ENCODE assay signal across 3 cellular contexts in the genomic region with DNA sequence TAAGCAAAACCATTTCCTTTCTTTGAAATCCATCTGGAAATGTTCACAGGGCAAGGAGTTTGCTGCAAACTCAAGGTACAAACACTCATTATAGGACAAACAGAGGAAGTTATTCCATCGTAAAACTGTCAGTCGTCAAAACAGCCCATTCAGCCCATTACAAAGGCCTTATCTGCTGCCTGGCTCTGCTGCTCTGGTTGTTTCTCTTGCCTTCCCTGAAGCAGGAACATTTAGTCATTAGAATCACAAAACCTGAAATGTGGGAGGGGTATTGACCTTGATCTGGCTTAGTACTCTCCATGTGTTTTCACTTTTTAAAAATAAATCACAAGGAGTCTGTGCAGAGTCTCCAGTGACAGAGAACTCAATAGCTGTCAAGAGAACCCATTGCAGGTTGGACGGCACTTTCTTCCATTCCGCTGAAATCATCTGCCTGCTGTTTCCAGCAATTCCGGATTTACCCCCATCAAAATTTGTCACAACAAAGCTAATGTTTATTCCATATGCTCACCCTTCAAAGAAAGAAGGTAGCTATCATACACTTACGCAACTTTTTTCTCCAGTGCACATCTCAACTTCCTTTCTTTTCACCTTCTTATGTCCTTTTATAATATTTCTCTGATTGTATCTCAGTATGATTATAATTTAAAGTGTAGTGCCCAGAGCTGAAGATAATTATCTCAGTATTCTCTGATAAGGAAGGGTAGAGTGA.
TF ChIP-seq lines count a peak whose summit lies in the region.

No MANE protein-coding gene starts in this region.

TF ChIP-seq in HEK293, 187 proteins besides CTCF, POLR2A, EP300 and RAD21 (continues in another document):
- TF ChIP-seq PRDM1 (tag by site-specific recombination; IDR thresholded peaks at IDR 0.05) = 0 out of 2 replicates have a peak, but pooled peaks have one; percentile 9
- TF ChIP-seq, protein P1, sequence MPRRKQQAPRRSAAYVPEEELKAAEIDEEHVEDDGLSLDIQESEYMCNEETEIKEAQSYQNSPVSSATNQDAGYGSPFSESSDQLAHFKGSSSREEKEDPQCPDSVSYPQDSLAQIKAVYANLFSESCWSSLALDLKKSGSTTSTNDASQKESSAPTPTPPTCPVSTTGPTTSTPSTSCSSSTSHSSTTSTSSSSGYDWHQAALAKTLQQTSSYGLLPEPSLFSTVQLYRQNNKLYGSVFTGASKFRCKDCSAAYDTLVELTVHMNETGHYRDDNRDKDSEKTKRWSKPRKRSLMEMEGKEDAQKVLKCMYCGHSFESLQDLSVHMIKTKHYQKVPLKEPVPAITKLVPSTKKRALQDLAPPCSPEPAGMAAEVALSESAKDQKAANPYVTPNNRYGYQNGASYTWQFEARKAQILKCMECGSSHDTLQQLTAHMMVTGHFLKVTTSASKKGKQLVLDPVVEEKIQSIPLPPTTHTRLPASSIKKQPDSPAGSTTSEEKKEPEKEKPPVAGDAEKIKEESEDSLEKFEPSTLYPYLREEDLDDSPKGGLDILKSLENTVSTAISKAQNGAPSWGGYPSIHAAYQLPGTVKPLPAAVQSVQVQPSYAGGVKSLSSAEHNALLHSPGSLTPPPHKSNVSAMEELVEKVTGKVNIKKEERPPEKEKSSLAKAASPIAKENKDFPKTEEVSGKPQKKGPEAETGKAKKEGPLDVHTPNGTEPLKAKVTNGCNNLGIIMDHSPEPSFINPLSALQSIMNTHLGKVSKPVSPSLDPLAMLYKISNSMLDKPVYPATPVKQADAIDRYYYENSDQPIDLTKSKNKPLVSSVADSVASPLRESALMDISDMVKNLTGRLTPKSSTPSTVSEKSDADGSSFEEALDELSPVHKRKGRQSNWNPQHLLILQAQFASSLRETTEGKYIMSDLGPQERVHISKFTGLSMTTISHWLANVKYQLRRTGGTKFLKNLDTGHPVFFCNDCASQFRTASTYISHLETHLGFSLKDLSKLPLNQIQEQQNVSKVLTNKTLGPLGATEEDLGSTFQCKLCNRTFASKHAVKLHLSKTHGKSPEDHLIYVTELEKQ (tag by site-specific recombination; IDR thresholded peaks at IDR 0.05; ENCODE audit: borderline replicate concordance) = no peak
- TF ChIP-seq, protein P2, sequence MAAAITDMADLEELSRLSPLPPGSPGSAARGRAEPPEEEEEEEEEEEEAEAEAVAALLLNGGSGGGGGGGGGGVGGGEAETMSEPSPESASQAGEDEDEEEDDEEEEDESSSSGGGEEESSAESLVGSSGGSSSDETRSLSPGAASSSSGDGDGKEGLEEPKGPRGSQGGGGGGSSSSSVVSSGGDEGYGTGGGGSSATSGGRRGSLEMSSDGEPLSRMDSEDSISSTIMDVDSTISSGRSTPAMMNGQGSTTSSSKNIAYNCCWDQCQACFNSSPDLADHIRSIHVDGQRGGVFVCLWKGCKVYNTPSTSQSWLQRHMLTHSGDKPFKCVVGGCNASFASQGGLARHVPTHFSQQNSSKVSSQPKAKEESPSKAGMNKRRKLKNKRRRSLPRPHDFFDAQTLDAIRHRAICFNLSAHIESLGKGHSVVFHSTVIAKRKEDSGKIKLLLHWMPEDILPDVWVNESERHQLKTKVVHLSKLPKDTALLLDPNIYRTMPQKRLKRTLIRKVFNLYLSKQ (tag by site-specific recombination; IDR thresholded peaks at IDR 0.05; ENCODE audit: borderline replicate concordance) = no peak
- no peak for TF ChIP-seq HOXA7 (CRISPR knock-in tag; IDR thresholded peaks at IDR 0.05; ENCODE audit: borderline replicate concordance)

TF ChIP-seq in H1, 55 proteins besides CTCF, POLR2A, EP300 and RAD21:
- TF ChIP-seq SIN3A (conservative IDR thresholded peaks at IDR 0.05 in 1 of 2, IDR thresholded peaks at IDR 0.05 in 1 of 2; ENCODE audit: low read depth in 1 of 2, low read length in 2 of 2) = no peak

TF ChIP-seq in neural cell, 6 proteins besides CTCF, POLR2A, EP300 and RAD21:
- TF ChIP-seq POLR2AphosphoS5 (IDR thresholded peaks at IDR 0.05) (peak; percentile 17), SMC3 (conservative IDR thresholded peaks at IDR 0.05; ENCODE audit: poor library complexity) (no peak)
TF ChIP-seq in neural cell: peak in this region for 1.
